In the genomic region with DNA sequence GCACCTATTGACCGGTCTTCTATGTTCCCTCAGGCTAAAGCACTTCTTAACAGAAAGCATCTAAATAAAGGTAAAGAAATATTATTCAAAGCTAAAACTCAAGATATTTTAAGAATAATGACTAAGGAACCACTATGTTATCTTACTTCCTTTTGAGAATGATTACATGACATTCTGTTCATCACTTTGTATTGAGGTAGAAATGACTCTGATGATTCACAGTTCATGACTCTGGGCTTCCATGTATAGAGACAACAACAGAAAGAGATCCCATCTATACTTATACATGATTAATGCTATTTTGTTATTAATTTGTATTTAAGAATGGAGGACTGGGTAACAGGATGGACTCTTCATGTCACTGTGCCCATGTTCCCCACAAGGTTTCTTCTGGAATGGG, we compare ENCODE assay signal across 27 cellular contexts.
"Had no signal": no experiment of that assay in that cellular context is flagged by ENCODE, and none has a peak within 500 bp of the region (broad histone marks: within the 10 kb centered on the region; RNA-seq: fewer than 3 reads in every experiment).

No MANE protein-coding gene starts in this region.

- H3K27ac ChIP-seq: coronary artery, epithelial cell of prostate, gastrocnemius medialis, heart left ventricle, hepatocyte, left lung, prostate gland, right atrium auricular region, sigmoid colon, testis, tibial artery had no signal

- H3K27me3 Mint-ChIP-seq: natural killer cell treated with Interleukin-12 subunit alpha and Interleukin-12 subunit beta and Interleukin-15 and Interleukin-18, amount 100 ng/mL, for 72 hours had no signal

- FAIRE-seq: islet of Langerhans had no signal

- H3K9me3 Mint-ChIP-seq: mesothelial cell of epicardium; naive B cell; natural killer cell treated with Interleukin-12 subunit alpha and Interleukin-12 subunit beta and Interleukin-15 and Interleukin-18, amount 100 ng/mL, for 72 hours; stimulated activated memory B cell treated with anti-CD40 and anti-IgM and Interleukin-4, amounts not matched to agents 10 μg/mL and 1 μg/mL and 100 μg/mL, for 72 hours; type B pancreatic cell had no signal

- H3K4me2 ChIP-seq: hepatocyte had no signal

- H3K4me3 Mint-ChIP-seq: mesothelial cell of epicardium; naive B cell; natural killer cell treated with Interleukin-12 subunit alpha and Interleukin-12 subunit beta and Interleukin-15 and Interleukin-18, amount 100 ng/mL, for 72 hours; neural crest cell; stimulated activated memory B cell treated with anti-CD40 and anti-IgM and Interleukin-4, amounts not matched to agents 10 μg/mL and 1 μg/mL and 100 μg/mL, for 72 hours; type B pancreatic cell had no signal

- H3K27me3 ChIP-seq: gastrocnemius medialis, left lung, right atrium auricular region, sigmoid colon, testis, tibial artery had no signal

- H3K36me3 ChIP-seq: gastrocnemius medialis, heart left ventricle, left lung, prostate gland, right atrium auricular region, sigmoid colon, tibial artery had no signal

- DNase-seq: foreskin fibroblast; gastrocnemius medialis; heart left ventricle; left cardiac atrium; left lung; mesenchymal stem cell; mucosa of descending colon; naive B cell; sigmoid colon; stimulated activated CD4-positive, alpha-beta T cell treated with anti-CD3 and anti-CD28 coated beads, Interleukin-2, amount 100 ng/mL, for 24 hours; stimulated activated CD4-positive, alpha-beta T cell treated with anti-CD3 and anti-CD28 coated beads, Interleukin-4, amount 100 ng/mL, for 24 hours; stimulated activated naive CD8-positive, alpha-beta T cell treated with anti-CD3 and anti-CD28 coated beads, Interleukin-15, Interleukin-2, amounts not matched to agents 100 U/mL and 50 U/mL, for 24 hours; substantia nigra; testis; tibial artery had no signal

- ATAC-seq: esophagus mucosa; gastrocnemius medialis; heart left ventricle; left cardiac atrium; left lung; mucosa of descending colon; natural killer cell treated with Interleukin-12 subunit alpha and Interleukin-12 subunit beta and Interleukin-15 and Interleukin-18, amount 100 ng/mL, for 72 hours; stimulated activated memory B cell treated with anti-CD40 and anti-IgM and Interleukin-4, amounts not matched to agents 10 μg/mL and 1 μg/mL and 100 μg/mL, for 72 hours; stimulated activated naive CD8-positive, alpha-beta T cell treated with anti-CD3 and anti-CD28 coated beads, Interleukin-15, Interleukin-2, amounts not matched to agents 100 U/mL and 50 U/mL, for 24 hours had no signal

- H3K36me3 Mint-ChIP-seq: mesothelial cell of epicardium; naive B cell; natural killer cell treated with Interleukin-12 subunit alpha and Interleukin-12 subunit beta and Interleukin-15 and Interleukin-18, amount 100 ng/mL, for 72 hours; stimulated activated memory B cell treated with anti-CD40 and anti-IgM and Interleukin-4, amounts not matched to agents 10 μg/mL and 1 μg/mL and 100 μg/mL, for 72 hours; type B pancreatic cell had no signal

- H3K4me1 ChIP-seq: gastrocnemius medialis, heart left ventricle, left lung, prostate gland, right atrium auricular region, sigmoid colon, testis, tibial artery had no signal

- H2AFZ ChIP-seq: hepatocyte had no signal

- H3K27ac Mint-ChIP-seq: mesothelial cell of epicardium; naive B cell; natural killer cell treated with Interleukin-12 subunit alpha and Interleukin-12 subunit beta and Interleukin-15 and Interleukin-18, amount 100 ng/mL, for 72 hours; stimulated activated memory B cell treated with anti-CD40 and anti-IgM and Interleukin-4, amounts not matched to agents 10 μg/mL and 1 μg/mL and 100 μg/mL, for 72 hours; type B pancreatic cell had no signal

- H3K4me1 Mint-ChIP-seq: mesothelial cell of epicardium; neural crest cell; stimulated activated memory B cell treated with anti-CD40 and anti-IgM and Interleukin-4, amounts not matched to agents 10 μg/mL and 1 μg/mL and 100 μg/mL, for 72 hours had no signal

- H3K4me3 ChIP-seq: coronary artery, gastrocnemius medialis, heart left ventricle, hepatocyte, left lung, mucosa of descending colon, prostate gland, right atrium auricular region, sigmoid colon, testis, tibial artery had no signal

- H3K79me2 ChIP-seq: hepatocyte had no signal

- H3K9me3 ChIP-seq: gastrocnemius medialis, heart left ventricle, left lung, mucosa of descending colon, prostate gland, right atrium auricular region, sigmoid colon, testis, tibial artery had no signal
